ENCODE assay signal across 22 cellular contexts in genomic region chr17:28141783-28142182, GRCh38.
DNase-seq lines count a peak whose midpoint lies in the region; ATAC-seq and TF ChIP-seq lines count a peak whose summit lies in the region.
"Had no signal": no experiment of that assay in that cellular context is flagged by ENCODE, and none has a peak within 500 bp of the region (broad histone marks: within the 10 kb centered on the region; RNA-seq: fewer than 3 reads in every experiment).

No MANE protein-coding gene starts in this region.

- H3K4me2 ChIP-seq in neural progenitor cell: no peak overlapping the region
- H3K4me2 ChIP-seq: A549, SK-N-SH had no signal

- in situ Hi-C loops in gastrocnemius medialis (cut with MboI; ENCODE audit: low sequenced_read_pairs in 4 of 4): loop anchor here in 1 of 4 donors (10.0 kb wide), 1 partner anchor 57 kb away; no protein-coding TSS in a partner anchor

- peak overlapping the region; percentile 70 for H3K27ac ChIP-seq in cingulate gyrus (ENCODE audit: low read depth, low read length)
- peak overlapping the region; percentile 8 for H3K27ac ChIP-seq in neural progenitor cell
- peak overlapping the region in 3 of 4 donors; percentile 14 to 31 (median 21) for H3K27ac ChIP-seq in gastrocnemius medialis
- H3K27ac ChIP-seq: A549, C4-2B, HL-60 had no signal

- no peaks in the 10 kb centered on the region for H3F3A ChIP-seq in neural progenitor cell (ENCODE audit: low read depth)

- H3K4me3 ChIP-seq in neural progenitor cell (no peak overlapping the region), gastrocnemius medialis (no peak overlapping the region), mucosa of descending colon (no peak overlapping the region)
- H3K4me3 ChIP-seq: A549, HAP-1 had no signal

- intact Hi-C loops in gastrocnemius medialis (cut with DNase I; ENCODE audit: low total_unique reads) (no loop called here), mucosa of descending colon (cut with DNase I, micrococcal nuclease) (no loop called here)

- no peaks in the 10 kb centered on the region for H3K36me3 ChIP-seq in neural progenitor cell
- H3K36me3 ChIP-seq in gastrocnemius medialis: no peaks in the 10 kb centered on the region
- H3K36me3 ChIP-seq in mucosa of descending colon (ENCODE audit: low read depth): no peaks in the 10 kb centered on the region
- H3K36me3 ChIP-seq: HAP-1 had no signal

- no peaks in the 10 kb centered on the region for H3K9me3 Mint-ChIP-seq in neural progenitor cell
- H3K9me3 Mint-ChIP-seq: CD8-positive, alpha-beta T cell had no signal

- no peak for TF ChIP-seq CTCF in neural progenitor cell (IDR thresholded peaks at IDR 0.05)
- no peak for TF ChIP-seq CTCF in gastrocnemius medialis (IDR thresholded peaks at IDR 0.05 in 4 of 5, conservative IDR thresholded peaks at IDR 0.05 in 1 of 5)
- TF ChIP-seq CTCF in mucosa of descending colon (IDR thresholded peaks at IDR 0.05): no peak

- H3K36me3 Mint-ChIP-seq in neural progenitor cell: no peaks in the 10 kb centered on the region

- DNase-seq in NCI-H69 (lab: John Stamatoyannopoulos, UW) (peak; percentile 36), neural progenitor cell (ENCODE audit: low spot score) (no peak), gastrocnemius medialis (no peak), NCI-H1105 (lab: John Stamatoyannopoulos, UW) (no peak), mucosa of descending colon (no peak)
- DNase-seq: Caco-2; CD8-positive, alpha-beta T cell; GOT3; Karpas-422; NCI-H1092; NCI-H187 treated with DMSO at 0.1 percent for 48 hours; NCI-H524; NCI-H774; PC-3; SK-N-SH had no signal

- peaks cover 36% of the 10 kb centered on the region for H3K4me1 Mint-ChIP-seq in neural progenitor cell
- H3K4me1 Mint-ChIP-seq: B cell had no signal

- peak overlapping the region; percentile 29 for H3K27ac Mint-ChIP-seq in neural progenitor cell
- H3K27ac Mint-ChIP-seq: B cell; CD8-positive, alpha-beta T cell had no signal

- ATAC-seq in gastrocnemius medialis: no peak
- no peak for ATAC-seq in mucosa of descending colon
- no peak for ATAC-seq in HG03442 (IDR thresholded peaks at IDR 0.05; ENCODE audit: unreplicated experiment)
- ATAC-seq: A549; CD8-positive, alpha-beta T cell; PC-3 had no signal

- no peaks in the 10 kb centered on the region for H3K27me3 Mint-ChIP-seq in neural progenitor cell (ENCODE audit: insufficient read depth, low read depth)
- H3K27me3 Mint-ChIP-seq: B cell had no signal

- no peak overlapping the region for H3K4me3 Mint-ChIP-seq in neural progenitor cell
- H3K4me3 Mint-ChIP-seq: B cell; CD8-positive, alpha-beta T cell had no signal

- H3K27me3 ChIP-seq in neural progenitor cell (no peaks in the 10 kb centered on the region), gastrocnemius medialis (no peaks in the 10 kb centered on the region)

- H3K9ac ChIP-seq in neural progenitor cell: no peak overlapping the region
- H3K9ac ChIP-seq: SK-N-SH had no signal

- TF ChIP-seq POLR2A in gastrocnemius medialis (IDR thresholded peaks at IDR 0.05): no peak

- H3K9me3 ChIP-seq in neural progenitor cell (ENCODE audit: low read depth) (no peaks in the 10 kb centered on the region), gastrocnemius medialis (no peaks in the 10 kb centered on the region), mucosa of descending colon (no peaks in the 10 kb centered on the region)
- H3K9me3 ChIP-seq: A549, Caco-2, HAP-1, SK-N-SH had no signal

- H4K20me1 ChIP-seq in neural progenitor cell (ENCODE audit: low read depth): peaks cover 7% of the 10 kb centered on the region

- no peak overlapping the region for H2AFZ ChIP-seq in neural progenitor cell (replicated peaks)

- H3K79me2 ChIP-seq in neural progenitor cell (ENCODE audit: low read depth): no peaks in the 10 kb centered on the region

- H3K4me1 ChIP-seq in neural progenitor cell (peaks cover 7% of the 10 kb centered on the region), gastrocnemius medialis (no peaks in the 10 kb centered on the region), mucosa of descending colon (ENCODE audit: low read depth) (no peaks in the 10 kb centered on the region)
- H3K4me1 ChIP-seq: Caco-2 had no signal

Comparison
In these comparisons a context has a peak if more than half of its experiments do, and no peak if none do; other contexts are left out.
1. H3K27ac ChIP-seq: peak in every context shown above with its lines; median percentile 70 in cingulate gyrus; 21 in gastrocnemius medialis; 8 in neural progenitor cell.